8 cellular contexts compared by ENCODE assay signal in the genomic region with DNA sequence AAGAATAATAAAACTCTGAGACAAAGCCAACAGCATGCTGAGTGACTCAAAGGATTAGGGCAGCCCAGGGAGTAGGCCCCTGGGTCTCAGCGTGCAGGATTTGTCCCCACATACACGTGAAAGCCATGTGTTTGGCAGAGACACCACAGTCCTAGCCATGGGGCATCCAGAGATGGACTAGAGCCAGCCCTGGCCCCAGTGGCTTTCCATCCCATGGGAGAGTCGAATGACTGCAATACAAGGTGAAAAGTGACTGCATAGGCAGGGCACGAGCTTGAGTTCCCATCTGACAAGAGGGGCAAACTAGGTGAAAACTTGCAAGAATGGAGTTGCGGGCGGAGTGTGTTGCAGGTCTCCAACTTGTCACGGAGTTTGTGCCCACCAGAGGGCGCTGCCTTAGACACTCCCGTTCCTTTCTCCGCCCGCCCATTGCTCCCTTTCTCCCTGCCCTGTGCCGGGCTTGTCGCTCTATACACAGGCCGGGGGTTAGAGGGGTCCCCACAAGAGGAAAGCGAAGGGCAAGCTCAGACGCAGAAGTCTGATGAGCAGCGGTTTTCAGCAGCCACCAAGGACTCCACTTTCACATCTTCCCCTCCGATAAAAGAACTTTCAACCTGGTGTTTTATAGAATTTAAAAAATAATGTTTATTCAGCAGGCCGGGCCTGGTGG. TPM values are rescaled to one million over a fixed set of nuclear protein-coding genes. Genes with fewer than 3 reads are reported as not detected.
A peak's percentile ranks its signal among the peaks of the same experiment; 100 is the strongest.
DNase-seq lines count a peak whose midpoint lies in the region; ATAC-seq and TF ChIP-seq lines count a peak whose summit lies in the region.

No MANE protein-coding gene starts in this region.

- H3K4me3 Mint-ChIP-seq in CD8-positive, alpha-beta T cell = no peak overlapping the region
- H3K4me3 Mint-ChIP-seq in HFFc6 (peak overlapping the region; percentile 60), memory B cell (no peak overlapping the region)

- intact Hi-C loops in CD8-positive, alpha-beta T cell (cut with DNase I, micrococcal nuclease) = loop anchor here (1.0 to 5.0 kb wide), 2 partner anchors 112 to 285 kb away; no protein-coding TSS in a partner anchor

- CTCF ChIA-PET in CD8-positive, alpha-beta T cell (lab: Charles Lee) = interaction anchor here (0.6 to 2.3 kb wide), 7 partner anchors 9 to 284 kb away, joined by 3 to 11 read pairs (median 3); no protein-coding TSS in a partner anchor

- H3K4me1 ChIP-seq in CD8-positive, alpha-beta T cell (ENCODE audit: insufficient read depth, low read length) = peaks cover 18% of the 10 kb centered on the region

- POLR2A ChIA-PET in CD8-positive, alpha-beta T cell (lab: Charles Lee) = no interaction called here

- H3K4me1 Mint-ChIP-seq in CD8-positive, alpha-beta T cell (ENCODE audit: low read depth) = peaks cover 27% of the 10 kb centered on the region
- H3K4me1 Mint-ChIP-seq in HFFc6 (ENCODE audit: low read depth) = peaks cover 45% of the 10 kb centered on the region
- H3K4me1 Mint-ChIP-seq in memory B cell = peaks cover 4% of the 10 kb centered on the region

- no peaks in the 10 kb centered on the region for H3K9me3 ChIP-seq in CD8-positive, alpha-beta T cell (ENCODE audit: low read length)

- no peaks in the 10 kb centered on the region for H3K27me3 ChIP-seq in CD8-positive, alpha-beta T cell (ENCODE audit: insufficient read depth, low read length)

- H3K4me3 ChIP-seq in CD8-positive, alpha-beta T cell (ENCODE audit: low read depth, low read length) = no peak overlapping the region

- H3K36me3 Mint-ChIP-seq in CD8-positive, alpha-beta T cell = no peaks in the 10 kb centered on the region
- H3K36me3 Mint-ChIP-seq in HFFc6 (ENCODE audit: low read depth) (no peaks in the 10 kb centered on the region), memory B cell (no peaks in the 10 kb centered on the region)

- peak; percentile 48 for ATAC-seq in CD8-positive, alpha-beta T cell
- ATAC-seq in memory B cell (ENCODE audit: low read depth) (peak; percentile 67), GM19351 (IDR thresholded peaks at IDR 0.05; ENCODE audit: unreplicated experiment) (no peak)

- TF ChIP-seq CTCF in CD8-positive, alpha-beta T cell (IDR thresholded peaks at IDR 0.05) = peak; percentile 68
- TF ChIP-seq CTCF in HFFc6 (IDR thresholded peaks at IDR 0.05) = peak; percentile 94

- DNase-seq in CD8-positive, alpha-beta T cell = peak; percentile 25 to 73 (median 59)
- peak; percentile 62 for DNase-seq in HFFc6
- peak; percentile 58 for DNase-seq in NCI-H82 treated with DMSO at 0.1 percent for 48 hours (lab: John Stamatoyannopoulos, UW; ENCODE audit: unreplicated experiment)
- peak; percentile 84 to 86 for DNase-seq in activated CD4-positive, alpha-beta T cell treated with anti-CD3 and anti-CD28 coated beads, Interleukin-2, amount 50 U/mL, for 48 hours
- DNase-seq in effector CD8-positive, alpha-beta T cell (lab: John Stamatoyannopoulos, UW) = peak; percentile 49
- DNase-seq in memory B cell (ENCODE audit: low spot score in 2 of 2) = peak; percentile 43 to 61
- peak; percentile 52 for DNase-seq in stimulated activated CD8-positive, alpha-beta memory T cell treated with anti-CD3 and anti-CD28 coated beads, Interleukin-15, amount 100 ng/mL, for 24 hours (ENCODE audit: low read depth)

- no peaks in the 10 kb centered on the region for H3K36me3 ChIP-seq in CD8-positive, alpha-beta T cell (ENCODE audit: insufficient read depth, low read length)

- no peak overlapping the region for H3K27ac ChIP-seq in CD8-positive, alpha-beta T cell (ENCODE audit: low read depth, low read length)

- H3K9me3 Mint-ChIP-seq in CD8-positive, alpha-beta T cell = no peaks in the 10 kb centered on the region
- H3K9me3 Mint-ChIP-seq in HFFc6 = no peaks in the 10 kb centered on the region
- no peaks in the 10 kb centered on the region for H3K9me3 Mint-ChIP-seq in memory B cell

- peak overlapping the region; percentile 32 for H3K27ac Mint-ChIP-seq in CD8-positive, alpha-beta T cell
- H3K27ac Mint-ChIP-seq in HFFc6 (no peak overlapping the region), memory B cell (no peak overlapping the region)

- peaks cover 21% of the 10 kb centered on the region for H3K27me3 Mint-ChIP-seq in CD8-positive, alpha-beta T cell (ENCODE audit: low read depth)
- peaks cover 3% of the 10 kb centered on the region for H3K27me3 Mint-ChIP-seq in HFFc6 (ENCODE audit: insufficient read depth)
- peaks cover 28% of the 10 kb centered on the region for H3K27me3 Mint-ChIP-seq in memory B cell

RNA-seq across cellular contexts. Expression of gene TSKU, which starts 24.2 kb away (rescaled TPM):
- not detected for total RNA-seq in CD8-positive, alpha-beta T cell
- total RNA-seq in HFFc6 (2021; fragmentation: NEBNext Ultra II Directional; extraction: Animal tissue kit (Norgen Biotek cat#: 25700)) = 10 to 100 TPM in 3 of 6 experiments, 1 to 10 TPM in 3; 8.3 to 11.0 (median 10.1) TPM

RNA-seq across cellular contexts. Expression of gene ACER3, which starts 53.4 kb away (rescaled TPM):
- total RNA-seq in CD8-positive, alpha-beta T cell = 1 to 10 TPM; 5.0 to 5.8 TPM
- total RNA-seq in HFFc6 (2021; fragmentation: NEBNext Ultra II Directional; extraction: Animal tissue kit (Norgen Biotek cat#: 25700)) = 10 to 100 TPM; 13.9 to 18.2 (median 15.3) TPM

Comparison
In these comparisons a context has a peak if more than half of its experiments do, and no peak if none do; other contexts are left out.
1. RNA of gene TSKU, which starts 24.2 kb away (total RNA-seq): 8.3 to 11.0 TPM in HFFc6; not detected in CD8-positive, alpha-beta T cell; every median in the first group is over 4 times any median in the second.
2. Peak in every context shown above with its lines, with median percentiles within 50 percentile points of each other: DNase-seq.